ENCODE assay signal across 13 cellular contexts in genomic region chr7:105975770-105976428, GRCh38. TPM values are rescaled to one million over a fixed set of nuclear protein-coding genes. Genes with fewer than 3 reads are reported as not detected.
DNase-seq lines count a peak whose midpoint lies in the region; ATAC-seq and TF ChIP-seq lines count a peak whose summit lies in the region.
"Had no signal": no experiment of that assay in that cellular context is flagged by ENCODE, and none has a peak within 500 bp of the region (broad histone marks: within the 10 kb centered on the region; RNA-seq: fewer than 3 reads in every experiment).

No MANE protein-coding gene starts in this region.

- no peak overlapping the region for H3K27ac ChIP-seq in IMR-90 (ENCODE audit: insufficient read depth, low read length)
- peak overlapping the region; percentile 62 for H3K27ac ChIP-seq in VCaP
- no peak overlapping the region for H3K27ac ChIP-seq in WERI-Rb-1
- no peak overlapping the region for H3K27ac ChIP-seq in coronary artery
- H3K27ac ChIP-seq: psoas muscle, upper lobe of right lung had no signal

- H3K9me1 ChIP-seq in IMR-90 (ENCODE audit: insufficient read depth, low read length), result 0 out of 2 replicates have a peak, but pooled peaks cover 6% of the 10 kb centered on the region

- dilution Hi-C loops in IMR-90 (cut with HindIII; ENCODE audit: low sequenced_read_pairs, unreplicated experiment), result no loop called here

- H4K5ac ChIP-seq in IMR-90 (ENCODE audit: low read depth, low read length), result no peak overlapping the region; the same call in 1 of the 2 replicates

- CTCF ChIA-PET in IMR-90 (lab: Yijun Ruan, JAX), result interaction anchor here (0.9 kb wide), 1 partner anchor 9 kb away, joined by 3 read pairs; no protein-coding TSS in a partner anchor

- peak overlapping the region in 1 of 2 experiments; percentile 35; a peak in 2 of 4 replicates for H4K8ac ChIP-seq in IMR-90 (ENCODE audit: low read depth in 2 of 2, low read length in 2 of 2)

- intact Hi-C loops in IMR-90 (cut with micrococcal nuclease), result no loop called here

- peak overlapping the region; percentile 63; the same call in 1 of the 2 replicates for H2BK120ac ChIP-seq in IMR-90 (ENCODE audit: low read depth, low read length)

- no peak for TF ChIP-seq RAD21 in IMR-90 (IDR thresholded peaks at IDR 0.05; ENCODE audit: low read length)

- H3K36me3 ChIP-seq in IMR-90 (ENCODE audit: control insufficient read depth, insufficient read depth, low read length) (no peaks in the 10 kb centered on the region), WERI-Rb-1 (no peaks in the 10 kb centered on the region)
- H3K36me3 ChIP-seq: upper lobe of right lung had no signal

- 0 out of 2 replicates have a peak overlapping the region, but pooled peaks have one; percentile 48 for H3K4ac ChIP-seq in IMR-90 (ENCODE audit: low read depth, low read length)

- in situ Hi-C loops in IMR-90 (cut with MboI; ENCODE audit: low sequenced_read_pairs), result no loop called here

- no peak for TF ChIP-seq POLR2A in IMR-90 (IDR thresholded peaks at IDR 0.05; ENCODE audit: low read depth, low read length)

- DNase-seq in DMS53 (lab: John Stamatoyannopoulos, UW) (peak; percentile 98), IMR-90 (peak; percentile 81), iris pigment epithelial cell (ENCODE audit: low read depth) (peak; percentile 56), WERI-Rb-1 (no peak), GM19240 (ENCODE audit: insufficient read length, low spot score) (no peak), coronary artery (ENCODE audit: low spot score) (no peak)
- DNase-seq: activated CD4-positive, alpha-beta T cell treated with anti-CD3 and anti-CD28 coated beads for 1 hour; DND-41; Karpas-422; psoas muscle; upper lobe of right lung had no signal

- POLR2A ChIA-PET in IMR-90 (lab: Charles Lee; ENCODE audit: unreplicated experiment), result no interaction called here

- no peaks in the 10 kb centered on the region for H4K20me1 ChIP-seq in IMR-90 (ENCODE audit: insufficient read depth, low read length)

- H3K4me1 ChIP-seq in IMR-90 (ENCODE audit: control insufficient read depth, insufficient read depth, low read length), result peaks cover 3% of the 10 kb centered on the region; the same call in 1 of the 2 replicates
- H3K4me1 ChIP-seq: psoas muscle, upper lobe of right lung had no signal

- no peak overlapping the region for H3K4me2 ChIP-seq in IMR-90 (ENCODE audit: low read depth, low read length)

- no peak overlapping the region; the same call in 2 of the 3 replicates for H2BK15ac ChIP-seq in IMR-90 (ENCODE audit: low read depth, low read length)

- H3K56ac ChIP-seq in IMR-90 (ENCODE audit: extremely low read depth, insufficient read depth, low read length), result no peak overlapping the region

- peak overlapping the region; percentile 77 for H2AFZ ChIP-seq in IMR-90 (replicated peaks; ENCODE audit: low read length, poor library complexity)

- no peak overlapping the region for H3K9ac ChIP-seq in IMR-90 (ENCODE audit: low read depth, low read length)

- H3K14ac ChIP-seq in IMR-90 (replicated peaks; ENCODE audit: low read depth, low read length), result 0 out of 2 replicates have a peak overlapping the region, but pooled peaks have one; percentile 41

- H3K9me3 ChIP-seq in IMR-90 (ENCODE audit: control insufficient read depth, insufficient read depth, low read length), result no peaks in the 10 kb centered on the region
- H3K9me3 ChIP-seq in WERI-Rb-1 (ENCODE audit: severe bottlenecking), result no peaks in the 10 kb centered on the region
- H3K9me3 ChIP-seq: psoas muscle, upper lobe of right lung had no signal

- H3K18ac ChIP-seq in IMR-90 (ENCODE audit: low read depth, low read length), result no peak overlapping the region

- H2AK9ac ChIP-seq in IMR-90 (replicated peaks; ENCODE audit: low read depth, low read length, poor library complexity), result no peak overlapping the region

- WGBS in IMR-90 (ENCODE audit: extremely low coverage in 2 of 2, insufficient read length in 1 of 2), 2 experiments, result 87% methylated on average over 3 of the region's 8 CpGs; no CpG with 5 or more reads in 1 of the 2 experiments

- no peak overlapping the region for H3K4me3 ChIP-seq in IMR-90 (ENCODE audit: insufficient read depth, low read depth, low read length)
- no peak overlapping the region for H3K4me3 ChIP-seq in WERI-Rb-1 (ENCODE audit: low read depth, low read length)
- H3K4me3 ChIP-seq in coronary artery, result no peak overlapping the region
- H3K4me3 ChIP-seq: psoas muscle, upper lobe of right lung had no signal

- H4K91ac ChIP-seq in IMR-90 (ENCODE audit: insufficient read depth, low read depth, low read length), result no peak overlapping the region

- no peak overlapping the region; the same call in 1 of the 2 replicates for H2BK20ac ChIP-seq in IMR-90 (ENCODE audit: low read depth, low read length)

- no peak overlapping the region for H2AK5ac ChIP-seq in IMR-90 (ENCODE audit: low read depth, low read length)

- no peak overlapping the region for H2BK5ac ChIP-seq in IMR-90 (ENCODE audit: low read depth, low read length, poor library complexity, severe bottlenecking)

- no TSS peak for BruUV-seq in IMR-90 (replicated peaks; lab: Mats Ljungman, UMichigan)

- H3K23ac ChIP-seq in IMR-90 (ENCODE audit: low read depth, low read length), result no peak overlapping the region

- peak; percentile 74 for ATAC-seq in IMR-90 (ENCODE audit: low read depth)
- ATAC-seq in HG02938 (IDR thresholded peaks at IDR 0.05; ENCODE audit: unreplicated experiment), result no peak
- ATAC-seq: psoas muscle, upper lobe of right lung had no signal

- H3K27me3 ChIP-seq in IMR-90 (ENCODE audit: control insufficient read depth, insufficient read depth, low read length) (peaks cover 9% of the 10 kb centered on the region), WERI-Rb-1 (ENCODE audit: insufficient read depth, low read depth, severe bottlenecking) (no peaks in the 10 kb centered on the region)
- H3K27me3 ChIP-seq: upper lobe of right lung had no signal

- TF ChIP-seq CTCF in IMR-90 (conservative IDR thresholded peaks at IDR 0.05; ENCODE audit: low read depth, low read length), result no peak
- TF ChIP-seq CTCF in VCaP (conservative IDR thresholded peaks at IDR 0.05), result no peak
- no peak for TF ChIP-seq CTCF in WERI-Rb-1 (IDR thresholded peaks at IDR 0.05; ENCODE audit: low read depth, low read length)
- TF ChIP-seq CTCF in coronary artery (IDR thresholded peaks at IDR 0.05), result no peak

- no peaks in the 10 kb centered on the region for H3K79me1 ChIP-seq in IMR-90 (ENCODE audit: low read depth in 1 of 2, low read length in 2 of 2)

TF ChIP-seq in IMR-90, 13 proteins besides CTCF, POLR2A, EP300 and RAD21:
- no peak for TF ChIP-seq USF2 (IDR thresholded peaks at IDR 0.05; ENCODE audit: low read depth, low read length)
- peak; percentile 82 for TF ChIP-seq RFX5 (IDR thresholded peaks at IDR 0.05; ENCODE audit: low read depth, low read length)
- no peak for TF ChIP-seq ELK1 (IDR thresholded peaks at IDR 0.05; ENCODE audit: borderline replicate concordance, low read depth, low read length)
- TF ChIP-seq NFE2L2 (IDR thresholded peaks at IDR 0.05; ENCODE audit: low read depth, low read length), result no peak
- TF ChIP-seq CEBPB (IDR thresholded peaks at IDR 0.05; ENCODE audit: low read depth, low read length), result no peak

RNA-seq across cellular contexts. Expression of gene CDHR3, which starts 12.8 kb away (rescaled TPM):
- 1.6 and 1.7 TPM in 2 replicates for total RNA-seq in IMR-90 (2012; rRNA removed)
- 0.96 and 1.3 TPM in 2 replicates for polyA plus RNA-seq in IMR-90 (2012; rRNA removed)
- 0.81 and 0.82 TPM in 2 replicates for polyA plus RNA-seq in IMR-90 (2012; cell fraction: cytosol; rRNA removed)
- polyA plus RNA-seq in IMR-90 (2012; cell fraction: nucleus; rRNA removed; ENCODE audit: low replicate concordance), result 3.9 and 4.1 TPM in 2 replicates

Comparison
In these comparisons a context has a peak if more than half of its experiments do, and no peak if none do; other contexts are left out.
1. DNase-seq: peak in DMS53 (single experiment), IMR-90 (single experiment) and iris pigment epithelial cell (single experiment); none in WERI-Rb-1 (single experiment), GM19240 (single experiment) and coronary artery (single experiment).